In the genomic region with DNA sequence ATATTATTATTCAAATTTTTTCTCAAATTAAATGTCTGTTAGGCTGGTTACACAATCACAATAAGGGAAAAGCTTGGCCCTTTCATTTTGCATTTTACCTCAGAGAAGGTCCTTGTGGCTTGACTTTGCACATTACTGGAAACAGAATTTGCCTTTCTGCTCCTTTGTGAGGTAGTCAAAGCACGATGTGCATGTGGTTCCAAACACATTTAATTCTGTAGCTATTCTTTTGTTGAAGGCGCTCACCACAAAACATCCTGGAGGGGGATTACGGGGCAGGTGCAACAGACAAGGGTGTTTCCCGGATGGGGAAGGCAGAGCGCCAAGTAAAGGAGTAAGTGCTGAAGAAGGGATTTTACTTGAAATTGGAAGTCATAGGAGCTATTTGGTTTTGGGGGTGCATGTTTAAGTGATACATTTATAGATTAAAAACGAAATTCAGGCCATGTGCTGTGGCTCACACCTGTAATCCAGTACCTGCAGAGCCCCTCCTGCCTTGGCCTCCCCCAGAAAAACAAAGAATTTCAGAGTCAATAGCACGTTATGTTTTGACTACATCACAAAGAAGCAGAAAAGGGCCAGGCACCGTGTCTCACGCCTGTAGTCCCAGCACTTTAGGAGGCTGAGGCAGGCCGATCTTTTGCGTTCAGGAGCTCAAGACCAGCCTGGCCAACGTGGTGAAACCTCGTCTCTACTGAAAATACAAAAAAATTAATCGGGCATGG, we compare ENCODE assay signal across 9 cellular contexts. TPM values are rescaled to one million over a fixed set of nuclear protein-coding genes. Genes with fewer than 3 reads are reported as not detected.
DNase-seq lines count a peak whose midpoint lies in the region; ATAC-seq and TF ChIP-seq lines count a peak whose summit lies in the region.
"Had no signal": no experiment of that assay in that cellular context is flagged by ENCODE, and none has a peak within 500 bp of the region (broad histone marks: within the 10 kb centered on the region; RNA-seq: fewer than 3 reads in every experiment).

No MANE protein-coding gene starts in this region.

- peaks cover 7% of the 10 kb centered on the region for H3K4me1 ChIP-seq in CD4-positive, CD25-positive, alpha-beta regulatory T cell (ENCODE audit: control insufficient read depth, insufficient read depth, low read length, poor library complexity, severe bottlenecking)
- H3K4me1 ChIP-seq in BE2C: no peaks in the 10 kb centered on the region

- peaks cover 3% of the 10 kb centered on the region for H3K36me3 Mint-ChIP-seq in CD4-positive, CD25-positive, alpha-beta regulatory T cell
- no peaks in the 10 kb centered on the region for H3K36me3 Mint-ChIP-seq in activated T-cell treated with anti-CD3 and anti-CD28 coated beads, Interleukin-2, amount 50 U/mL, for 4 hours (ENCODE audit: insufficient read depth)

- intact Hi-C loops in posterior vena cava (cut with DNase I): no loop called here

- peaks cover 0 to 12% (median 9%) of the 10 kb centered on the region in 4 donors for H3K4me1 Mint-ChIP-seq in CD4-positive, CD25-positive, alpha-beta regulatory T cell
- H3K4me1 Mint-ChIP-seq in activated T-cell treated with anti-CD3 and anti-CD28 coated beads, Interleukin-2, amount 50 U/mL, for 4 hours (ENCODE audit: low read depth): peaks cover 12% of the 10 kb centered on the region

- ATAC-seq in CD4-positive, CD25-positive, alpha-beta regulatory T cell (ENCODE audit: low read depth in 2 of 2): peak in 1 of 2 donors; percentile 37
- ATAC-seq in GM19035 (IDR thresholded peaks at IDR 0.05; ENCODE audit: unreplicated experiment) (peak; percentile 68), HG03066 (IDR thresholded peaks at IDR 0.05; ENCODE audit: low read depth, unreplicated experiment) (peak; percentile 52), GM21360 (IDR thresholded peaks at IDR 0.05; ENCODE audit: unreplicated experiment) (no peak)
- peak; percentile 59 to 71 for ATAC-seq in activated T-cell treated with anti-CD3 and anti-CD28 coated beads, Interleukin-2, amount 50 U/mL, for 4 hours

- DNase-seq in CD4-positive, CD25-positive, alpha-beta regulatory T cell: peak in 2 of 3 donors; percentile 14 to 63
- no peak for DNase-seq in activated T-cell treated with anti-CD3 and anti-CD28 coated beads, Interleukin-2, amount 50 U/mL, for 4 hours
- DNase-seq in posterior vena cava (ENCODE audit: low spot score) (no peak), GOT3 (lab: John Stamatoyannopoulos, UW) (no peak), BE2C (no peak)
- DNase-seq: substantia nigra had no signal

- H3K36me3 ChIP-seq in CD4-positive, CD25-positive, alpha-beta regulatory T cell (ENCODE audit: control insufficient read depth, insufficient read depth, low read length): no peaks in the 10 kb centered on the region
- no peaks in the 10 kb centered on the region for H3K36me3 ChIP-seq in BE2C

- no peaks in the 10 kb centered on the region for H3K27me3 ChIP-seq in CD4-positive, CD25-positive, alpha-beta regulatory T cell (ENCODE audit: control insufficient read depth, insufficient read depth, low read length)
- H3K27me3 ChIP-seq in BE2C: no peaks in the 10 kb centered on the region

- H3K4me3 ChIP-seq in CD4-positive, CD25-positive, alpha-beta regulatory T cell (ENCODE audit: low read depth, low read length): peak overlapping the region; percentile 33
- no peak overlapping the region for H3K4me3 ChIP-seq in BE2C (ENCODE audit: low read depth, low read length)

- H3K27ac ChIP-seq in CD4-positive, CD25-positive, alpha-beta regulatory T cell (ENCODE audit: insufficient read depth, low read length, poor library complexity, severe bottlenecking): no peak overlapping the region

- H3K4me3 Mint-ChIP-seq in CD4-positive, CD25-positive, alpha-beta regulatory T cell: no peak overlapping the region
- H3K4me3 Mint-ChIP-seq in activated T-cell treated with anti-CD3 and anti-CD28 coated beads, Interleukin-2, amount 50 U/mL, for 4 hours: no peak overlapping the region

- H3K27me3 Mint-ChIP-seq in CD4-positive, CD25-positive, alpha-beta regulatory T cell: peaks cover 12% of the 10 kb centered on the region
- H3K27me3 Mint-ChIP-seq in activated T-cell treated with anti-CD3 and anti-CD28 coated beads, Interleukin-2, amount 50 U/mL, for 4 hours (ENCODE audit: low read depth): no peaks in the 10 kb centered on the region

- no peak for TF ChIP-seq CTCF in BE2C (IDR thresholded peaks at IDR 0.05; ENCODE audit: low read depth, low read length)

- peak overlapping the region; percentile 7 to 68 (median 49) for H3K27ac Mint-ChIP-seq in CD4-positive, CD25-positive, alpha-beta regulatory T cell

- no peaks in the 10 kb centered on the region for H3K9me3 ChIP-seq in CD4-positive, CD25-positive, alpha-beta regulatory T cell (ENCODE audit: control insufficient read depth in 2 of 2, low read length in 2 of 2)
- no peaks in the 10 kb centered on the region for H3K9me3 ChIP-seq in BE2C

- H3K9me3 Mint-ChIP-seq in CD4-positive, CD25-positive, alpha-beta regulatory T cell: peaks cover 0 to 1% (median 0%) of the 10 kb centered on the region in 7 donors
- H3K9me3 Mint-ChIP-seq in activated T-cell treated with anti-CD3 and anti-CD28 coated beads, Interleukin-2, amount 50 U/mL, for 4 hours: peaks cover 4% of the 10 kb centered on the region

RNA-seq across cellular contexts. Expression of a gene that starts 31.2 kb away (rescaled TPM):
- 19.7 TPM for total RNA-seq in CD4-positive, CD25-positive, alpha-beta regulatory T cell
- polyA plus RNA-seq in CD4-positive, CD25-positive, alpha-beta regulatory T cell: 1 to 10 TPM; 3.5 to 4.2 (median 3.5) TPM
- total RNA-seq in activated T-cell treated with anti-CD3 and anti-CD28 coated beads, Interleukin-2, amount 50 U/mL, for 4 hours: 10 to 100 TPM; 26.0 to 28.7 (median 27.8) TPM
- total RNA-seq in posterior vena cava: 10 to 100 TPM; 13.4 to 15.0 TPM
- polyA plus RNA-seq in BE2C (2012; ENCODE audit: insufficient read depth, insufficient read length, low read depth): 8.6 TPM

RNA-seq across cellular contexts. Expression of a gene that starts 56.1 kb away (rescaled TPM):
- total RNA-seq in CD4-positive, CD25-positive, alpha-beta regulatory T cell: 28.7 TPM
- polyA plus RNA-seq in CD4-positive, CD25-positive, alpha-beta regulatory T cell: 1 to 10 TPM; 4.5 to 6.7 (median 5.7) TPM
- total RNA-seq in activated T-cell treated with anti-CD3 and anti-CD28 coated beads, Interleukin-2, amount 50 U/mL, for 4 hours: 10 to 100 TPM; 20.9 to 25.0 (median 24.5) TPM
- 10 to 100 TPM; 13.9 to 16.7 TPM for total RNA-seq in posterior vena cava
- polyA plus RNA-seq in BE2C (2012; ENCODE audit: insufficient read depth, insufficient read length, low read depth): 16.1 TPM

Comparison
In these comparisons a context has a peak if more than half of its experiments do, and no peak if none do; other contexts are left out.
1. DNase-seq: peak in CD4-positive, CD25-positive, alpha-beta regulatory T cell (2 of 3); none in activated T-cell treated with anti-CD3 and anti-CD28 coated beads, Interleukin-2, amount 50 U/mL, for 4 hours (single experiment), posterior vena cava (single experiment), GOT3 (single experiment) and BE2C (single experiment).